18 cellular contexts compared by ENCODE assay signal in genomic region chr20:45920795-45921617, GRCh38. TPM values are rescaled to one million over a fixed set of nuclear protein-coding genes. Genes with fewer than 3 reads are reported as not detected.
A peak's percentile ranks its signal among the peaks of the same experiment; 100 is the strongest.
DNase-seq lines count a peak whose midpoint lies in the region; ATAC-seq and TF ChIP-seq lines count a peak whose summit lies in the region.
"Had no signal": no experiment of that assay in that cellular context is flagged by ENCODE, and none has a peak within 500 bp of the region (broad histone marks: within the 10 kb centered on the region; RNA-seq: fewer than 3 reads in every experiment).

No MANE protein-coding gene starts in this region.

- no peak for ATAC-seq in IMR-90 (ENCODE audit: low read depth)
- no peak for ATAC-seq in psoas muscle
- no peak for ATAC-seq in stimulated activated naive CD8-positive, alpha-beta T cell treated with anti-CD3 and anti-CD28 coated beads, Interleukin-15, amount 100 ng/mL, for 72 hours
- no peak for ATAC-seq in activated CD8-positive, alpha-beta T cell treated with anti-CD3 and anti-CD28 coated beads, Interleukin-2, amount 10 ng/mL, durations not matched to agents 7 days and 5 days
- ATAC-seq: HCT116 had no signal

- no peak overlapping the region for H2AK9ac ChIP-seq in IMR-90 (replicated peaks; ENCODE audit: low read depth, low read length, poor library complexity)

- no peaks in the 10 kb centered on the region for H3K9me2 ChIP-seq in PC-9 (ENCODE audit: insufficient read depth)

- no peak overlapping the region for H3K56ac ChIP-seq in IMR-90 (ENCODE audit: extremely low read depth, insufficient read depth, low read length)

- H3K23ac ChIP-seq in IMR-90 (ENCODE audit: low read depth, low read length), result peak overlapping the region; percentile 49; the same call in 1 of the 2 replicates

- H3K27ac ChIP-seq in IMR-90 (ENCODE audit: insufficient read depth, low read length) (peak overlapping the region; percentile 85; the same call in 1 of the 2 replicates), esophagus muscularis mucosa (replicated peaks in 1 of 4) (peak overlapping the region in 3 of 4 donors; percentile 37 to 64 (median 64)), psoas muscle (peak overlapping the region; percentile 67), PC-9 (no peak overlapping the region)

- H3K79me1 ChIP-seq in IMR-90 (ENCODE audit: low read depth in 1 of 2, low read length in 2 of 2), result no peaks in the 10 kb centered on the region

- CTCF ChIA-PET in IMR-90 (lab: Yijun Ruan, JAX), result interaction anchor here (0.6 kb wide), 1 partner anchor 943 kb away, joined by 5 read pairs; no protein-coding TSS in a partner anchor
- CTCF ChIA-PET in PC-9 (lab: Charles Lee), result interaction anchor here (1.2 kb wide), 1 partner anchor 49 kb away, joined by 4 read pairs; no protein-coding TSS in a partner anchor
- CTCF ChIA-PET in activated CD8-positive, alpha-beta T cell treated with anti-CD3 and anti-CD28 coated beads, Interleukin-2, amount 10 ng/mL, durations not matched to agents 7 days and 5 days (lab: Charles Lee), result interaction anchor here (0.8 to 1.9 kb wide), 3 partner anchors 12 to 122 kb away, joined by 3 to 6 read pairs (median 5); no protein-coding TSS in a partner anchor

- TF ChIP-seq CTCF in IMR-90 (conservative IDR thresholded peaks at IDR 0.05; ENCODE audit: low read depth, low read length) (no peak), esophagus muscularis mucosa (IDR thresholded peaks at IDR 0.05) (no peak), psoas muscle (IDR thresholded peaks at IDR 0.05) (no peak), PC-9 (conservative IDR thresholded peaks at IDR 0.05) (no peak)

- peaks cover 11% of the 10 kb centered on the region for H3K27me3 Mint-ChIP-seq in stimulated activated naive CD8-positive, alpha-beta T cell treated with anti-CD3 and anti-CD28 coated beads, Interleukin-15, amount 100 ng/mL, for 72 hours
- peaks cover 25% of the 10 kb centered on the region for H3K27me3 Mint-ChIP-seq in activated CD8-positive, alpha-beta T cell treated with anti-CD3 and anti-CD28 coated beads, Interleukin-2, amount 10 ng/mL, durations not matched to agents 7 days and 5 days (ENCODE audit: low read depth)

- H3K27ac Mint-ChIP-seq in stimulated activated naive CD8-positive, alpha-beta T cell treated with anti-CD3 and anti-CD28 coated beads, Interleukin-15, amount 100 ng/mL, for 72 hours, result no peak overlapping the region
- no peak overlapping the region for H3K27ac Mint-ChIP-seq in activated CD8-positive, alpha-beta T cell treated with anti-CD3 and anti-CD28 coated beads, Interleukin-2, amount 10 ng/mL, durations not matched to agents 7 days and 5 days
- H3K27ac Mint-ChIP-seq: activated CD4-positive, alpha-beta T cell treated with anti-CD3 and anti-CD28 coated beads, Interleukin-2, amount 10 ng/mL, durations not matched to agents 24 days and 14 days; activated naive CD8-positive, alpha-beta T cell treated with anti-CD3 and anti-CD28 coated beads for 36 hours had no signal

- H4K91ac ChIP-seq in IMR-90 (ENCODE audit: insufficient read depth, low read depth, low read length), result no peak overlapping the region

- no peaks in the 10 kb centered on the region for H4K20me1 ChIP-seq in IMR-90 (ENCODE audit: insufficient read depth, low read length)
- no peaks in the 10 kb centered on the region for H4K20me1 ChIP-seq in PC-9 (ENCODE audit: insufficient read depth)

- DNase-seq in IMR-90, result no peak
- DNase-seq in esophagus muscularis mucosa (ENCODE audit: extremely low spot score), result no peak
- no peak for DNase-seq in psoas muscle
- no peak for DNase-seq in PC-9
- no peak for DNase-seq in stimulated activated naive CD8-positive, alpha-beta T cell treated with anti-CD3 and anti-CD28 coated beads, Interleukin-15, amount 100 ng/mL, for 72 hours
- DNase-seq in activated CD8-positive, alpha-beta T cell treated with anti-CD3 and anti-CD28 coated beads, Interleukin-2, amount 10 ng/mL, durations not matched to agents 7 days and 5 days, result no peak
- DNase-seq: activated CD4-positive, alpha-beta T cell treated with anti-CD3 and anti-CD28 coated beads, Interleukin-2, amount 10 ng/mL, durations not matched to agents 24 days and 14 days; activated naive CD8-positive, alpha-beta T cell treated with anti-CD3 and anti-CD28 coated beads for 36 hours; GDM1; glutamatergic neuron; KBM-7; kidney glomerular epithelial cell; NCI-H1105; NCI-H2227 treated with DMSO at 0.1 percent for 48 hours; retina; stimulated activated CD4-positive, alpha-beta T cell treated with anti-CD3 and anti-CD28 coated beads, Interleukin-4, amount 100 ng/mL, for 24 hours; T-helper 9 cell had no signal

- POLR2A ChIA-PET in IMR-90 (lab: Charles Lee; ENCODE audit: unreplicated experiment), result no interaction called here
- POLR2A ChIA-PET in PC-9 (lab: Charles Lee; ENCODE audit: unreplicated experiment), result no interaction called here
- POLR2A ChIA-PET in activated CD8-positive, alpha-beta T cell treated with anti-CD3 and anti-CD28 coated beads, Interleukin-2, amount 10 ng/mL, durations not matched to agents 7 days and 5 days (lab: Charles Lee), result no interaction called here

- in situ Hi-C loops in IMR-90 (cut with MboI; ENCODE audit: low sequenced_read_pairs), result loop anchor here (25.0 kb wide), 1 partner anchor 584 kb away; the partner anchor contains the start of gene SDC4

- peaks cover 5% of the 10 kb centered on the region for H3K4me1 Mint-ChIP-seq in stimulated activated naive CD8-positive, alpha-beta T cell treated with anti-CD3 and anti-CD28 coated beads, Interleukin-15, amount 100 ng/mL, for 72 hours
- H3K4me1 Mint-ChIP-seq in activated CD8-positive, alpha-beta T cell treated with anti-CD3 and anti-CD28 coated beads, Interleukin-2, amount 10 ng/mL, durations not matched to agents 7 days and 5 days (ENCODE audit: low read depth), result no peaks in the 10 kb centered on the region
- H3K4me1 Mint-ChIP-seq: activated naive CD8-positive, alpha-beta T cell treated with anti-CD3 and anti-CD28 coated beads for 36 hours had no signal

- no peak overlapping the region for H3K14ac ChIP-seq in IMR-90 (replicated peaks; ENCODE audit: low read depth, low read length)

- peak overlapping the region; percentile 78 for H2BK5ac ChIP-seq in IMR-90 (ENCODE audit: low read depth, low read length, poor library complexity, severe bottlenecking)

- no peak overlapping the region for H2BK20ac ChIP-seq in IMR-90 (ENCODE audit: low read depth, low read length)

- peak overlapping the region; percentile 81 for H2AFZ ChIP-seq in IMR-90 (replicated peaks; ENCODE audit: low read length, poor library complexity)
- H2AFZ ChIP-seq in PC-9, result no peak overlapping the region

- no peaks in the 10 kb centered on the region for H3K9me3 Mint-ChIP-seq in stimulated activated naive CD8-positive, alpha-beta T cell treated with anti-CD3 and anti-CD28 coated beads, Interleukin-15, amount 100 ng/mL, for 72 hours
- no peaks in the 10 kb centered on the region for H3K9me3 Mint-ChIP-seq in activated CD8-positive, alpha-beta T cell treated with anti-CD3 and anti-CD28 coated beads, Interleukin-2, amount 10 ng/mL, durations not matched to agents 7 days and 5 days (ENCODE audit: insufficient read depth)
- H3K9me3 Mint-ChIP-seq: activated CD4-positive, alpha-beta T cell treated with anti-CD3 and anti-CD28 coated beads, Interleukin-2, amount 10 ng/mL, durations not matched to agents 24 days and 14 days; activated naive CD8-positive, alpha-beta T cell treated with anti-CD3 and anti-CD28 coated beads for 36 hours had no signal

- TF ChIP-seq EP300 in esophagus muscularis mucosa (IDR thresholded peaks at IDR 0.05), result no peak

- no peak for TF ChIP-seq POLR2A in IMR-90 (IDR thresholded peaks at IDR 0.05; ENCODE audit: low read depth, low read length)
- no peak for TF ChIP-seq POLR2A in esophagus muscularis mucosa (IDR thresholded peaks at IDR 0.05; ENCODE audit: low read depth)

- H3K18ac ChIP-seq in IMR-90 (ENCODE audit: low read depth, low read length), result peak overlapping the region; percentile 43; the same call in 1 of the 2 replicates

- H4K8ac ChIP-seq in IMR-90 (ENCODE audit: low read depth in 2 of 2, low read length in 2 of 2), result peak overlapping the region; percentile 62 to 71; a peak in 3 of 4 replicates

- intact Hi-C loops in IMR-90 (cut with micrococcal nuclease) (no loop called here), esophagus muscularis mucosa (cut with DNase I) (no loop called here), psoas muscle (cut with DNase I) (no loop called here), PC-9 (cut with micrococcal nuclease; ENCODE audit: unreplicated experiment) (no loop called here)

- H3F3A ChIP-seq in PC-9 (ENCODE audit: insufficient read depth, low read depth), result peaks cover 18% of the 10 kb centered on the region; the same call in 1 of the 2 replicates

- H3K4ac ChIP-seq in IMR-90 (ENCODE audit: low read depth, low read length), result peak overlapping the region; percentile 73; the same call in 1 of the 2 replicates

- H3K79me2 ChIP-seq in PC-9 (ENCODE audit: low read depth), result no peaks in the 10 kb centered on the region

- no peak overlapping the region for H3K4me3 Mint-ChIP-seq in stimulated activated naive CD8-positive, alpha-beta T cell treated with anti-CD3 and anti-CD28 coated beads, Interleukin-15, amount 100 ng/mL, for 72 hours
- no peak overlapping the region for H3K4me3 Mint-ChIP-seq in activated CD8-positive, alpha-beta T cell treated with anti-CD3 and anti-CD28 coated beads, Interleukin-2, amount 10 ng/mL, durations not matched to agents 7 days and 5 days
- H3K4me3 Mint-ChIP-seq: activated CD4-positive, alpha-beta T cell treated with anti-CD3 and anti-CD28 coated beads, Interleukin-2, amount 10 ng/mL, durations not matched to agents 24 days and 14 days; activated naive CD8-positive, alpha-beta T cell treated with anti-CD3 and anti-CD28 coated beads for 36 hours had no signal

- H3K4me2 ChIP-seq in IMR-90 (ENCODE audit: low read depth, low read length) (no peak overlapping the region), PC-9 (no peak overlapping the region)

- BruUV-seq in IMR-90 (replicated peaks; lab: Mats Ljungman, UMichigan) (no TSS peak), PC-9 (replicated peaks; lab: Mats Ljungman, UMichigan) (no TSS peak)

- peak overlapping the region; percentile 71; the same call in 1 of the 2 replicates for H2BK120ac ChIP-seq in IMR-90 (ENCODE audit: low read depth, low read length)

- peak overlapping the region; percentile 85; the same call in 1 of the 3 replicates for H2BK15ac ChIP-seq in IMR-90 (ENCODE audit: low read depth, low read length)

- dilution Hi-C loops in IMR-90 (cut with HindIII; ENCODE audit: low sequenced_read_pairs, unreplicated experiment), result no loop called here

- H3K4me1 ChIP-seq in IMR-90 (ENCODE audit: control insufficient read depth, insufficient read depth, low read length), result peaks cover 30% of the 10 kb centered on the region
- H3K4me1 ChIP-seq in esophagus muscularis mucosa, result peaks cover 47 to 60% (median 48%) of the 10 kb centered on the region in 4 donors
- H3K4me1 ChIP-seq in psoas muscle, result peaks cover 14% of the 10 kb centered on the region
- H3K4me1 ChIP-seq in PC-9 (replicated peaks; ENCODE audit: insufficient read depth), result 0 out of 2 replicates have a peak, but pooled peaks cover 8% of the 10 kb centered on the region

- H3K36me3 ChIP-seq in IMR-90 (ENCODE audit: control insufficient read depth, insufficient read depth, low read length) (no peaks in the 10 kb centered on the region), esophagus muscularis mucosa (no peaks in the 10 kb centered on the region), psoas muscle (ENCODE audit: insufficient read depth in 1 of 2, low read depth in 1 of 2) (no peaks in the 10 kb centered on the region), PC-9 (ENCODE audit: low read depth) (no peaks in the 10 kb centered on the region)

- H2AK5ac ChIP-seq in IMR-90 (ENCODE audit: low read depth, low read length), result peak overlapping the region; percentile 95; the same call in 1 of the 2 replicates

- no peak overlapping the region for H3K9ac ChIP-seq in IMR-90 (ENCODE audit: low read depth, low read length)

- H3K9me1 ChIP-seq in IMR-90 (ENCODE audit: insufficient read depth, low read length), result no peaks in the 10 kb centered on the region; the same call in 1 of the 2 replicates

- no peaks in the 10 kb centered on the region for H3K36me3 Mint-ChIP-seq in activated CD8-positive, alpha-beta T cell treated with anti-CD3 and anti-CD28 coated beads, Interleukin-2, amount 10 ng/mL, durations not matched to agents 7 days and 5 days (ENCODE audit: low read depth)
- H3K36me3 Mint-ChIP-seq: activated naive CD8-positive, alpha-beta T cell treated with anti-CD3 and anti-CD28 coated beads for 36 hours had no signal

- H3K27me3 ChIP-seq in IMR-90 (ENCODE audit: control insufficient read depth, insufficient read depth, low read length) (no peaks in the 10 kb centered on the region), esophagus muscularis mucosa (no peaks in the 10 kb centered on the region), psoas muscle (ENCODE audit: insufficient read depth in 3 of 3, low read length in 2 of 3) (no peaks in the 10 kb centered on the region), PC-9 (ENCODE audit: insufficient read depth, low read depth) (no peaks in the 10 kb centered on the region)

- no CpG with 5 or more reads among the region's 11 CpGs for WGBS in IMR-90 (ENCODE audit: extremely low coverage in 2 of 2, insufficient read length in 1 of 2), 2 experiments
- WGBS in esophagus muscularis mucosa, result 90% methylated on average over 11 of the region's 11 CpGs
- 88 to 91% (median 90%) methylated on average over 11 of the region's 11 CpGs for WGBS in psoas muscle, 3 donors

- H4K5ac ChIP-seq in IMR-90 (ENCODE audit: low read depth, low read length), result peak overlapping the region; percentile 98

- H3K4me3 ChIP-seq in IMR-90 (ENCODE audit: insufficient read depth, low read depth, low read length), result no peak overlapping the region
- H3K4me3 ChIP-seq in esophagus muscularis mucosa, result no peak overlapping the region
- H3K4me3 ChIP-seq in psoas muscle, result no peak overlapping the region
- no peak overlapping the region for H3K4me3 ChIP-seq in PC-9

- no peak for TF ChIP-seq RAD21 in IMR-90 (IDR thresholded peaks at IDR 0.05; ENCODE audit: low read length)

- H3K9me3 ChIP-seq in IMR-90 (ENCODE audit: control insufficient read depth, insufficient read depth, low read length) (no peaks in the 10 kb centered on the region), esophagus muscularis mucosa (no peaks in the 10 kb centered on the region), psoas muscle (no peaks in the 10 kb centered on the region), PC-9 (ENCODE audit: insufficient read depth, low read depth) (no peaks in the 10 kb centered on the region)

RNA-seq across cellular contexts. Expression of gene PLTP, which starts 9.1 kb away (rescaled TPM):
- 5.0 and 5.4 TPM in 2 replicates for total RNA-seq in IMR-90 (2012; rRNA removed)
- 53.5 and 55.8 TPM in 2 replicates for polyA plus RNA-seq in IMR-90 (2012; rRNA removed)
- polyA plus RNA-seq in IMR-90 (2012; cell fraction: cytosol; rRNA removed), result 68.7 and 135 TPM in 2 replicates
- polyA plus RNA-seq in IMR-90 (2012; cell fraction: nucleus; rRNA removed; ENCODE audit: low replicate concordance), result 46.1 and 62.0 TPM in 2 replicates
- 100 to 1,000 TPM; 109 to 342 (median 176) TPM for total RNA-seq in esophagus muscularis mucosa
- 10 to 100 TPM; 19.0 to 38.0 (median 33.9) TPM for total RNA-seq in psoas muscle
- polyA plus RNA-seq in psoas muscle, result 10 to 100 TPM in 2 of 3 donors, 1 to 10 TPM in 1; 7.9 to 14.4 (median 13.1) TPM
- total RNA-seq in PC-9 (2021), result 113 and 127 TPM in 2 replicates
- 1 to 10 TPM; 2.2 to 2.8 TPM for total RNA-seq in activated CD8-positive, alpha-beta T cell treated with anti-CD3 and anti-CD28 coated beads, Interleukin-2, amount 10 ng/mL, durations not matched to agents 7 days and 5 days

RNA-seq across cellular contexts. Expression of gene PCIF1, which starts 13.5 kb away (rescaled TPM):
- total RNA-seq in IMR-90 (2012; rRNA removed), result 5.4 and 6.1 TPM in 2 replicates
- polyA plus RNA-seq in IMR-90 (2012; rRNA removed), result 17.8 and 18.3 TPM in 2 replicates
- 16.0 and 23.4 TPM in 2 replicates for polyA plus RNA-seq in IMR-90 (2012; cell fraction: cytosol; rRNA removed)
- 23.7 and 43.7 TPM in 2 replicates for polyA plus RNA-seq in IMR-90 (2012; cell fraction: nucleus; rRNA removed; ENCODE audit: low replicate concordance)
- 10 to 100 TPM; 35.3 to 51.2 (median 37.2) TPM for total RNA-seq in esophagus muscularis mucosa
- total RNA-seq in psoas muscle, result 10 to 100 TPM; 24.7 to 46.7 (median 32.0) TPM
- 10 to 100 TPM; 26.0 to 41.3 (median 29.7) TPM for polyA plus RNA-seq in psoas muscle
- 35.3 and 35.6 TPM in 2 replicates for total RNA-seq in PC-9 (2021)
- total RNA-seq in activated CD8-positive, alpha-beta T cell treated with anti-CD3 and anti-CD28 coated beads, Interleukin-2, amount 10 ng/mL, durations not matched to agents 7 days and 5 days, result 10 to 100 TPM; 40.3 to 41.2 TPM

RNA-seq across cellular contexts. Expression of gene CTSA, which starts 29.9 kb away (rescaled TPM):
- total RNA-seq in IMR-90 (2012; rRNA removed), result 19.0 and 30.3 TPM in 2 replicates
- polyA plus RNA-seq in IMR-90 (2012; rRNA removed), result 290 and 312 TPM in 2 replicates
- polyA plus RNA-seq in IMR-90 (2012; cell fraction: cytosol; rRNA removed), result 132 and 313 TPM in 2 replicates
- polyA plus RNA-seq in IMR-90 (2012; cell fraction: nucleus; rRNA removed; ENCODE audit: low replicate concordance), result 979 and 1,055 TPM in 2 replicates
- total RNA-seq in esophagus muscularis mucosa, result 10 to 100 TPM; 44.8 to 70.2 (median 48.3) TPM
- 10 to 100 TPM; 43.0 to 55.4 (median 47.3) TPM for total RNA-seq in psoas muscle
- 10 to 100 TPM; 41.3 to 59.8 (median 51.8) TPM for polyA plus RNA-seq in psoas muscle
- total RNA-seq in PC-9 (2021), result 123 and 132 TPM in 2 replicates
- 10 to 100 TPM; 63.4 to 64.1 TPM for total RNA-seq in activated CD8-positive, alpha-beta T cell treated with anti-CD3 and anti-CD28 coated beads, Interleukin-2, amount 10 ng/mL, durations not matched to agents 7 days and 5 days

RNA-seq across cellular contexts. Expression of gene NEURL2, which starts 30.0 kb away (rescaled TPM):
- total RNA-seq in IMR-90 (2012; rRNA removed), result 0.56 and 1.1 TPM in 2 replicates
- polyA plus RNA-seq in IMR-90 (2012; rRNA removed), result 2.0 and 2.5 TPM in 2 replicates
- polyA plus RNA-seq in IMR-90 (2012; cell fraction: cytosol; rRNA removed), result 1.2 and 3.0 TPM in 2 replicates
- 9.3 and 17.2 TPM in 2 replicates for polyA plus RNA-seq in IMR-90 (2012; cell fraction: nucleus; rRNA removed; ENCODE audit: low replicate concordance)
- 10 to 100 TPM; 10.8 to 16.1 (median 13.0) TPM for total RNA-seq in esophagus muscularis mucosa
- total RNA-seq in psoas muscle, result 10 to 100 TPM in 1 of 4 donors, 1 to 10 TPM in 3; 5.3 to 11.8 (median 8.2) TPM
- 1 to 10 TPM; 4.3 to 8.0 (median 7.2) TPM for polyA plus RNA-seq in psoas muscle
- total RNA-seq in PC-9 (2021), result 6.5 and 9.2 TPM in 2 replicates
- total RNA-seq in activated CD8-positive, alpha-beta T cell treated with anti-CD3 and anti-CD28 coated beads, Interleukin-2, amount 10 ng/mL, durations not matched to agents 7 days and 5 days, result 1 to 10 TPM; 1.1 to 1.3 TPM

RNA-seq across cellular contexts. Expression of gene SPATA25, which starts 33.6 kb away (rescaled TPM):
- 0.18 TPM in 1 of 2 replicates, not detected in the other for total RNA-seq in IMR-90 (2012; rRNA removed)
- 0.36 and 1.0 TPM in 2 replicates for polyA plus RNA-seq in IMR-90 (2012; rRNA removed)
- 0.19 and 0.57 TPM in 2 replicates for polyA plus RNA-seq in IMR-90 (2012; cell fraction: cytosol; rRNA removed)
- polyA plus RNA-seq in IMR-90 (2012; cell fraction: nucleus; rRNA removed; ENCODE audit: low replicate concordance), result 2.2 and 4.8 TPM in 2 replicates
- 1 to 10 TPM; 1.7 to 4.6 (median 3.0) TPM for total RNA-seq in esophagus muscularis mucosa
- 1 to 10 TPM; 1.3 to 2.7 (median 1.9) TPM for total RNA-seq in psoas muscle
- polyA plus RNA-seq in psoas muscle, result 1 to 10 TPM; 1.0 to 2.7 (median 1.6) TPM
- 5.2 and 6.3 TPM in 2 replicates for total RNA-seq in PC-9 (2021)
- total RNA-seq in activated CD8-positive, alpha-beta T cell treated with anti-CD3 and anti-CD28 coated beads, Interleukin-2, amount 10 ng/mL, durations not matched to agents 7 days and 5 days, result 1 to 10 TPM in 1 of 2 experiments, under 1 TPM in 1; 0.76 to 1.4 TPM
